ENCODE assay signal across 15 cellular contexts in genomic region chr6:27667016-27667415, GRCh38.
DNase-seq lines count a peak whose midpoint lies in the region; ATAC-seq, FAIRE-seq and TF ChIP-seq lines count a peak whose summit lies in the region.
"Had no signal": no experiment of that assay in that cellular context is flagged by ENCODE, and none has a peak within 500 bp of the region (broad histone marks: within the 10 kb centered on the region; RNA-seq: fewer than 3 reads in every experiment).

No MANE protein-coding gene starts in this region.

- H3K4me1 Mint-ChIP-seq in activated CD4-positive, alpha-beta memory T cell treated with anti-CD3 and anti-CD28 coated beads for 36 hours (ENCODE audit: low read depth): peaks cover 22% of the 10 kb centered on the region
- peaks cover 45% of the 10 kb centered on the region for H3K4me1 Mint-ChIP-seq in activated CD4-positive, alpha-beta memory T cell treated with anti-CD3 and anti-CD28 coated beads, Interleukin-2, amount 10 ng/mL, durations not matched to agents 7 days and 5 days

- H3K27me3 ChIP-seq in PC-3 (ENCODE audit: low read length): no peaks in the 10 kb centered on the region
- peaks cover 15 to 17% of the 10 kb centered on the region in 2 experiments for H3K27me3 ChIP-seq in endothelial cell of umbilical vein (ENCODE audit: control insufficient read depth in 2 of 2, insufficient read depth in 2 of 2, low read length in 2 of 2)
- peaks cover 12% of the 10 kb centered on the region for H3K27me3 ChIP-seq in osteoblast (ENCODE audit: insufficient read depth, low read length)

- no peaks in the 10 kb centered on the region for H3K9me2 ChIP-seq in PC-3 (replicated peaks; ENCODE audit: low read length)

- no peak overlapping the region for H3K27ac ChIP-seq in PC-3 (ENCODE audit: low read length)
- H3K27ac ChIP-seq in endothelial cell of umbilical vein (ENCODE audit: insufficient read depth, low read depth, low read length): no peak overlapping the region
- H3K27ac ChIP-seq in osteoblast (ENCODE audit: low read depth, low read length): no peak overlapping the region

- peak overlapping the region; percentile 3 for H3K4me3 Mint-ChIP-seq in activated CD4-positive, alpha-beta memory T cell treated with anti-CD3 and anti-CD28 coated beads for 36 hours
- no peak overlapping the region for H3K4me3 Mint-ChIP-seq in activated CD4-positive, alpha-beta memory T cell treated with anti-CD3 and anti-CD28 coated beads, Interleukin-2, amount 10 ng/mL, durations not matched to agents 7 days and 5 days

- H3F3A ChIP-seq in PC-3 (ENCODE audit: low read length, unreplicated experiment): peaks cover 3% of the 10 kb centered on the region

- H3K4me2 ChIP-seq in PC-3 (ENCODE audit: low read length): peak overlapping the region; percentile 82; the same call in 1 of the 2 replicates
- peak overlapping the region; percentile 89 for H3K4me2 ChIP-seq in endothelial cell of umbilical vein (ENCODE audit: insufficient read depth, low read length)
- H3K4me2 ChIP-seq in osteoblast (ENCODE audit: insufficient read depth, low read length): peak overlapping the region; percentile 70

- FAIRE-seq in endothelial cell of umbilical vein (lab: Jason Lieb, UNC): no peak
- FAIRE-seq: RCC 7860, TTC549, urothelium cell line had no signal

- H3K4me3 ChIP-seq in PC-3 (ENCODE audit: low read length) (no peak overlapping the region), endothelial cell of umbilical vein (replicated peaks in 1 of 3; ENCODE audit: insufficient read depth in 1 of 3, low read depth in 1 of 3, low read length in 3 of 3) (no peak overlapping the region), osteoblast (ENCODE audit: insufficient read depth, low read length) (peak overlapping the region; percentile 35)

- POLR2A ChIA-PET in activated CD4-positive, alpha-beta memory T cell treated with anti-CD3 and anti-CD28 coated beads for 36 hours (lab: Charles Lee): no interaction called here
- POLR2A ChIA-PET in activated CD4-positive, alpha-beta memory T cell treated with anti-CD3 and anti-CD28 coated beads, Interleukin-2, amount 10 ng/mL, durations not matched to agents 7 days and 5 days (lab: Charles Lee): no interaction called here
- POLR2A ChIA-PET in PC-3 (lab: Charles Lee; ENCODE audit: unreplicated experiment) (no interaction called here), endothelial cell of umbilical vein (lab: Charles Lee) (no interaction called here)

- dilution Hi-C loops in endothelial cell of umbilical vein (cut with MboI; ENCODE audit: extremely low pct_ligation_motif_present, low sequenced_read_pairs): no loop called here

- H3K79me2 ChIP-seq in PC-3 (ENCODE audit: low read length): no peaks in the 10 kb centered on the region
- H3K79me2 ChIP-seq in endothelial cell of umbilical vein (ENCODE audit: control insufficient read depth, insufficient read depth, low read length): no peaks in the 10 kb centered on the region
- no peaks in the 10 kb centered on the region for H3K79me2 ChIP-seq in osteoblast (ENCODE audit: insufficient read depth, low read length)

- peaks cover 15% of the 10 kb centered on the region for H3K4me1 ChIP-seq in PC-3 (ENCODE audit: insufficient read depth, low read length)
- H3K4me1 ChIP-seq in endothelial cell of umbilical vein (ENCODE audit: control insufficient read depth, extremely low read depth, insufficient read depth, low read length): peaks cover 10% of the 10 kb centered on the region
- H3K4me1 ChIP-seq in osteoblast (ENCODE audit: insufficient read depth, low read length): peaks cover 23% of the 10 kb centered on the region

- CTCF ChIA-PET in activated CD4-positive, alpha-beta memory T cell treated with anti-CD3 and anti-CD28 coated beads for 36 hours (lab: Charles Lee): no interaction called here
- CTCF ChIA-PET in activated CD4-positive, alpha-beta memory T cell treated with anti-CD3 and anti-CD28 coated beads, Interleukin-2, amount 10 ng/mL, durations not matched to agents 7 days and 5 days (lab: Charles Lee): interaction anchor here (0.6 kb wide), 1 partner anchor 494 kb away, joined by 5 read pairs; no protein-coding TSS in a partner anchor
- CTCF ChIA-PET in PC-3 (lab: Charles Lee) (no interaction called here), endothelial cell of umbilical vein (lab: Charles Lee) (no interaction called here)

- TF ChIP-seq CTCF in PC-3 (conservative IDR thresholded peaks at IDR 0.05; ENCODE audit: low read depth, low read length) (no peak), endothelial cell of umbilical vein (IDR thresholded peaks at IDR 0.05; ENCODE audit: extremely low read depth in 1 of 2, insufficient read depth in 1 of 2, low read depth in 1 of 2, low read length in 2 of 2) (no peak), osteoblast (IDR thresholded peaks at IDR 0.05; ENCODE audit: extremely low read depth, low read depth, low read length) (no peak)

- H3K9me3 ChIP-seq in PC-3 (ENCODE audit: low read length) (no peaks in the 10 kb centered on the region), endothelial cell of umbilical vein (replicated peaks; ENCODE audit: control insufficient read depth, insufficient read depth, low read length) (no peaks in the 10 kb centered on the region), osteoblast (ENCODE audit: low read depth, low read length) (no peaks in the 10 kb centered on the region)

- no peak for ATAC-seq in PC-3
- ATAC-seq: naive thymus-derived CD8-positive, alpha-beta T cell had no signal

- peaks cover 69% of the 10 kb centered on the region for H3K27me3 Mint-ChIP-seq in activated CD4-positive, alpha-beta memory T cell treated with anti-CD3 and anti-CD28 coated beads for 36 hours
- H3K27me3 Mint-ChIP-seq in activated CD4-positive, alpha-beta memory T cell treated with anti-CD3 and anti-CD28 coated beads, Interleukin-2, amount 10 ng/mL, durations not matched to agents 7 days and 5 days: peaks cover 59% of the 10 kb centered on the region

- no TSS peak for BruUV-seq in PC-3 (replicated peaks; lab: Mats Ljungman, UMichigan)
- BruUV-seq in endothelial cell of umbilical vein (replicated peaks; lab: Mats Ljungman, UMichigan): no TSS peak

- peaks cover 1% of the 10 kb centered on the region for H3K36me3 Mint-ChIP-seq in activated CD4-positive, alpha-beta memory T cell treated with anti-CD3 and anti-CD28 coated beads for 36 hours
- H3K36me3 Mint-ChIP-seq in activated CD4-positive, alpha-beta memory T cell treated with anti-CD3 and anti-CD28 coated beads, Interleukin-2, amount 10 ng/mL, durations not matched to agents 7 days and 5 days (ENCODE audit: low read depth): peaks cover 8% of the 10 kb centered on the region

- H4K20me1 ChIP-seq in PC-3 (ENCODE audit: low read length): no peaks in the 10 kb centered on the region
- H4K20me1 ChIP-seq in endothelial cell of umbilical vein (replicated peaks; ENCODE audit: control insufficient read depth, extremely low read depth, insufficient read depth, low read length): no peaks in the 10 kb centered on the region
- no peaks in the 10 kb centered on the region for H4K20me1 ChIP-seq in osteoblast (ENCODE audit: insufficient read depth, low read length)

- H3K36me3 ChIP-seq in PC-3 (ENCODE audit: low read depth, low read length): no peaks in the 10 kb centered on the region
- no peaks in the 10 kb centered on the region for H3K36me3 ChIP-seq in endothelial cell of umbilical vein (ENCODE audit: control insufficient read depth in 2 of 2, extremely low read depth in 1 of 2, insufficient read depth in 2 of 2, low read length in 2 of 2)
- no peaks in the 10 kb centered on the region for H3K36me3 ChIP-seq in osteoblast (ENCODE audit: insufficient read depth, low read length)

- no peaks in the 10 kb centered on the region for H3K9me1 ChIP-seq in endothelial cell of umbilical vein (replicated peaks; ENCODE audit: control insufficient read depth, extremely low read depth, insufficient read depth, low read length)

- H3K27ac Mint-ChIP-seq in activated CD4-positive, alpha-beta memory T cell treated with anti-CD3 and anti-CD28 coated beads for 36 hours: no peak overlapping the region
- H3K27ac Mint-ChIP-seq in activated CD4-positive, alpha-beta memory T cell treated with anti-CD3 and anti-CD28 coated beads, Interleukin-2, amount 10 ng/mL, durations not matched to agents 7 days and 5 days: no peak overlapping the region

- no peak for DNase-seq in activated CD4-positive, alpha-beta memory T cell treated with anti-CD3 and anti-CD28 coated beads for 36 hours
- DNase-seq in activated CD4-positive, alpha-beta memory T cell treated with anti-CD3 and anti-CD28 coated beads, Interleukin-2, amount 10 ng/mL, durations not matched to agents 7 days and 5 days: no peak
- DNase-seq in PC-3: no peak
- DNase-seq in endothelial cell of umbilical vein (ENCODE audit: low read depth, low spot score): no peak
- DNase-seq in osteoblast (ENCODE audit: insufficient read length, low spot score, missing footprints): no peak
- no peak for DNase-seq in HUDEP-2 (lab: John Stamatoyannopoulos, UW; ENCODE audit: unreplicated experiment in 76 of 76)
- DNase-seq in iPS-NIHi7 (ENCODE audit: extremely low spot score): no peak
- DNase-seq in RKO (ENCODE audit: low spot score): no peak
- DNase-seq: DND-41, islet precursor cell, Karpas-422 had no signal

- intact Hi-C loops in activated CD4-positive, alpha-beta memory T cell treated with anti-CD3 and anti-CD28 coated beads for 36 hours (cut with micrococcal nuclease): loop anchor here (5.0 kb wide), 2 partner anchors 385 to 430 kb away; no protein-coding TSS in a partner anchor
- intact Hi-C loops in PC-3 (cut with micrococcal nuclease): loop anchor here (5.0 kb wide), 1 partner anchor 165 kb away; no protein-coding TSS in a partner anchor
- intact Hi-C loops in endothelial cell of umbilical vein (cut with micrococcal nuclease): loop anchor here (5.0 kb wide), 3 partner anchors 165 to 490 kb away; no protein-coding TSS in a partner anchor

- H3K9ac ChIP-seq in PC-3 (ENCODE audit: low read length): no peak overlapping the region
- H3K9ac ChIP-seq in endothelial cell of umbilical vein (replicated peaks; ENCODE audit: extremely low read depth, insufficient read depth, low read length): no peak overlapping the region

- H2AFZ ChIP-seq in PC-3 (ENCODE audit: low read length) (no peak overlapping the region), endothelial cell of umbilical vein (ENCODE audit: low read depth, low read length) (no peak overlapping the region), osteoblast (ENCODE audit: low read length) (no peak overlapping the region)

- TF ChIP-seq POLR2A in endothelial cell of umbilical vein (IDR thresholded peaks at IDR 0.05; ENCODE audit: low read depth, low read length): no peak

- no peaks in the 10 kb centered on the region for H3K9me3 Mint-ChIP-seq in activated CD4-positive, alpha-beta memory T cell treated with anti-CD3 and anti-CD28 coated beads for 36 hours
- no peaks in the 10 kb centered on the region for H3K9me3 Mint-ChIP-seq in activated CD4-positive, alpha-beta memory T cell treated with anti-CD3 and anti-CD28 coated beads, Interleukin-2, amount 10 ng/mL, durations not matched to agents 7 days and 5 days

TF ChIP-seq in endothelial cell of umbilical vein, 7 proteins besides CTCF, POLR2A, EP300 and RAD21 (continues in another document):
- TF ChIP-seq MYC (IDR thresholded peaks at IDR 0.05; ENCODE audit: low read depth, low read length) (no peak), MAX (IDR thresholded peaks at IDR 0.05; ENCODE audit: insufficient read depth, insufficient read length) (no peak)
